ENCODE assay signal across 15 cellular contexts in genomic region chr9:18910858-18911257, GRCh38.
DNase-seq lines count a peak whose midpoint lies in the region; ATAC-seq and TF ChIP-seq lines count a peak whose summit lies in the region.
"Had no signal": no experiment of that assay in that cellular context is flagged by ENCODE, and none has a peak within 500 bp of the region (broad histone marks: within the 10 kb centered on the region; RNA-seq: fewer than 3 reads in every experiment).

No MANE protein-coding gene starts in this region.

- no peak for TF ChIP-seq POLR2A in gastrocnemius medialis (IDR thresholded peaks at IDR 0.05)

- H3K4me3 ChIP-seq in gastrocnemius medialis = no peak overlapping the region
- H3K4me3 ChIP-seq: right atrium auricular region had no signal

- H3K36me3 ChIP-seq in gastrocnemius medialis = no peaks in the 10 kb centered on the region
- H3K36me3 ChIP-seq: right atrium auricular region had no signal

- in situ Hi-C loops in gastrocnemius medialis (cut with MboI; ENCODE audit: low sequenced_read_pairs in 4 of 4) = no loop called here

- H3K27me3 ChIP-seq in gastrocnemius medialis = no peaks in the 10 kb centered on the region
- H3K27me3 ChIP-seq: right atrium auricular region had no signal

- ATAC-seq in HG03571 (IDR thresholded peaks at IDR 0.05; ENCODE audit: unreplicated experiment) (no peak), gastrocnemius medialis (no peak)
- ATAC-seq: esophagus mucosa had no signal

- TF ChIP-seq CTCF in gastrocnemius medialis (IDR thresholded peaks at IDR 0.05 in 4 of 5, conservative IDR thresholded peaks at IDR 0.05 in 1 of 5) = no peak

- H3K9me3 ChIP-seq in gastrocnemius medialis = no peaks in the 10 kb centered on the region
- H3K9me3 ChIP-seq: right atrium auricular region, SK-N-SH had no signal

- no peaks in the 10 kb centered on the region for H3K4me1 ChIP-seq in gastrocnemius medialis
- H3K4me1 ChIP-seq: right atrium auricular region had no signal

- intact Hi-C loops in gastrocnemius medialis (cut with DNase I; ENCODE audit: low total_unique reads) = no loop called here

- DNase-seq in DMS153 (lab: John Stamatoyannopoulos, UW) (peak; percentile 88), NCI-H1092 treated with DMSO at 0.1 percent for 48 hours (lab: John Stamatoyannopoulos, UW) (peak; percentile 90), SHP77 treated with DMSO at 0.1 percent for 48 hours (lab: John Stamatoyannopoulos, UW) (peak; percentile 38), islet precursor cell (peak; percentile 49), NCI-H146 treated with DMSO at 0.1 percent for 48 hours (lab: John Stamatoyannopoulos, UW; ENCODE audit: unreplicated experiment) (no peak), CD1c-positive myeloid dendritic cell (ENCODE audit: extremely low spot score) (no peak), gastrocnemius medialis (no peak)
- DNase-seq: activated CD4-positive, alpha-beta T cell treated with anti-CD3 and anti-CD28 coated beads, Interleukin-2, amount 50 U/mL, for 1 hour; activated naive CD4-positive, alpha-beta T cell treated with anti-CD3 and anti-CD28 coated beads, Interleukin-2, amount 50 U/mL, for 16 hours; GDM1; head of caudate nucleus; SK-N-SH had no signal

- no peak overlapping the region for H3K27ac ChIP-seq in gastrocnemius medialis
- H3K27ac ChIP-seq: right atrium auricular region had no signal

Comparison
In these comparisons a context has a peak if more than half of its experiments do, and no peak if none do; other contexts are left out.
1. DNase-seq: peak in DMS153 (single experiment), NCI-H1092 treated with DMSO at 0.1 percent for 48 hours (single experiment), SHP77 treated with DMSO at 0.1 percent for 48 hours (single experiment) and islet precursor cell (single experiment); none in NCI-H146 treated with DMSO at 0.1 percent for 48 hours (single experiment), CD1c-positive myeloid dendritic cell (single experiment) and gastrocnemius medialis (0 of 2).